Comparison of ENCODE assay signal across 29 cellular contexts in genomic region chr12:102748704-102749103, GRCh38.
"Had no signal": no experiment of that assay in that cellular context is flagged by ENCODE, and none has a peak within 500 bp of the region (broad histone marks: within the 10 kb centered on the region; RNA-seq: fewer than 3 reads in every experiment).

No MANE protein-coding gene starts in this region.

- H3K4me3 Mint-ChIP-seq: stimulated activated effector memory CD8-positive, alpha-beta T cell treated with anti-CD3 and anti-CD28 coated beads, Interleukin-12 subunit alpha, Interleukin-12 subunit beta, amount 100 ng/mL, for 72 hours; stimulated activated memory B cell treated with anti-CD40 and anti-IgM and Interleukin-4, amounts not matched to agents 10 μg/mL and 1 μg/mL and 100 μg/mL, for 72 hours; stimulated activated naive B cell treated with anti-CD40 and anti-IgM and Interleukin-4, amounts not matched to agents 10 μg/mL and 1 μg/mL and 100 μg/mL, for 72 hours; stimulated activated naive CD8-positive, alpha-beta T cell treated with anti-CD3 and anti-CD28 coated beads, Interleukin-15, amount 100 ng/mL, for 72 hours; stimulated activated naive CD8-positive, alpha-beta T cell treated with anti-CD3 and anti-CD28 coated beads, Interleukin-15, Interleukin-2, amounts not matched to agents 100 ng/mL and 50 ng/mL, for 24 hours; type B pancreatic cell had no signal

- ATAC-seq: stimulated activated effector memory CD8-positive, alpha-beta T cell treated with anti-CD3 and anti-CD28 coated beads, Interleukin-12 subunit alpha, Interleukin-12 subunit beta, amount 100 ng/mL, for 72 hours; stimulated activated memory B cell treated with anti-CD40 and anti-IgM and Interleukin-4, amounts not matched to agents 10 μg/mL and 1 μg/mL and 100 μg/mL, for 72 hours; stimulated activated naive B cell treated with anti-CD40 and anti-IgM and Interleukin-4, amounts not matched to agents 10 μg/mL and 1 μg/mL and 100 μg/mL, for 72 hours; stimulated activated naive CD8-positive, alpha-beta T cell treated with anti-CD3 and anti-CD28 coated beads, Interleukin-15, amount 100 ng/mL, for 72 hours; stimulated activated naive CD8-positive, alpha-beta T cell treated with anti-CD3 and anti-CD28 coated beads, Interleukin-15, Interleukin-2, amounts not matched to agents 100 U/mL and 50 U/mL, for 24 hours; upper lobe of right lung had no signal

- H3K4me3 ChIP-seq: stomach, suprapubic skin, testis, thoracic aorta, thyroid gland, tibial artery, tibial nerve, transverse colon, upper lobe of left lung, upper lobe of right lung, uterus, vagina had no signal

- DNase-seq: stimulated activated CD4-positive, alpha-beta T cell treated with anti-CD3 and anti-CD28 coated beads, Interleukin-2, amount 100 ng/mL, for 48 hours; stimulated activated CD4-positive, alpha-beta T cell treated with anti-CD3 and anti-CD28 coated beads, Interleukin-4, amount 100 ng/mL, for 1 hour; stimulated activated CD4-positive, alpha-beta T cell treated with anti-CD3 and anti-CD28 coated beads, Interleukin-4, amount 100 ng/mL, for 24 hours; stimulated activated CD4-positive, alpha-beta T cell treated with anti-CD3 and anti-CD28 coated beads, Interleukin-4, amount 100 ng/mL, for 4 hours; stimulated activated CD8-positive, alpha-beta memory T cell treated with anti-CD3 and anti-CD28 coated beads, Interleukin-4, amount 100 ng/mL, for 48 hours; stimulated activated naive B cell treated with anti-CD40 and anti-IgM and Interleukin-4, amounts not matched to agents 10 μg/mL and 1 μg/mL and 100 μg/mL, for 72 hours; stimulated activated naive CD4-positive, alpha-beta T cell; stimulated activated naive CD4-positive, alpha-beta T cell treated with Interleukin-2 at 50 U/mL for 16 hours; stimulated activated naive CD8-positive, alpha-beta T cell treated with anti-CD3 and anti-CD28 coated beads, Interleukin-15, amount 100 ng/mL, for 72 hours; stimulated activated naive CD8-positive, alpha-beta T cell treated with anti-CD3 and anti-CD28 coated beads, Interleukin-15, Interleukin-2, amounts not matched to agents 100 U/mL and 50 U/mL, for 24 hours; stomach; substantia nigra; testis; thyroid gland; tibial artery; transverse colon; trophoblast cell; upper lobe of left lung; upper lobe of right lung; uterus had no signal

- H3K27ac ChIP-seq: stomach, suprapubic skin, testis, thoracic aorta, thyroid gland, tibial artery, tibial nerve, transverse colon, upper lobe of left lung, upper lobe of right lung, uterus, vagina had no signal

- H3K4me1 ChIP-seq: stomach, suprapubic skin, testis, thyroid gland, tibial artery, tibial nerve, transverse colon, upper lobe of left lung, upper lobe of right lung, vagina had no signal

- FAIRE-seq: urothelium cell line had no signal

- H3K9me3 Mint-ChIP-seq: stimulated activated effector memory CD8-positive, alpha-beta T cell treated with anti-CD3 and anti-CD28 coated beads, Interleukin-12 subunit alpha, Interleukin-12 subunit beta, amount 100 ng/mL, for 72 hours had no signal

- H3K36me3 Mint-ChIP-seq: stimulated activated effector memory CD8-positive, alpha-beta T cell treated with anti-CD3 and anti-CD28 coated beads, Interleukin-12 subunit alpha, Interleukin-12 subunit beta, amount 100 ng/mL, for 72 hours; stimulated activated memory B cell treated with anti-CD40 and anti-IgM and Interleukin-4, amounts not matched to agents 10 μg/mL and 1 μg/mL and 100 μg/mL, for 72 hours; stimulated activated naive B cell treated with anti-CD40 and anti-IgM and Interleukin-4, amounts not matched to agents 10 μg/mL and 1 μg/mL and 100 μg/mL, for 72 hours; type B pancreatic cell had no signal

- H3K27ac Mint-ChIP-seq: stimulated activated effector memory CD8-positive, alpha-beta T cell treated with anti-CD3 and anti-CD28 coated beads, Interleukin-12 subunit alpha, Interleukin-12 subunit beta, amount 100 ng/mL, for 72 hours; stimulated activated memory B cell treated with anti-CD40 and anti-IgM and Interleukin-4, amounts not matched to agents 10 μg/mL and 1 μg/mL and 100 μg/mL, for 72 hours; stimulated activated naive B cell treated with anti-CD40 and anti-IgM and Interleukin-4, amounts not matched to agents 10 μg/mL and 1 μg/mL and 100 μg/mL, for 72 hours; stimulated activated naive CD8-positive, alpha-beta T cell treated with anti-CD3 and anti-CD28 coated beads, Interleukin-15, amount 100 ng/mL, for 72 hours; stimulated activated naive CD8-positive, alpha-beta T cell treated with anti-CD3 and anti-CD28 coated beads, Interleukin-15, Interleukin-2, amounts not matched to agents 100 ng/mL and 50 ng/mL, for 24 hours; type B pancreatic cell had no signal

- H3K36me3 ChIP-seq: stomach, suprapubic skin, thoracic aorta, thyroid gland, tibial artery, tibial nerve, transverse colon, upper lobe of left lung, upper lobe of right lung, uterus, vagina had no signal

- H3K27me3 Mint-ChIP-seq: stimulated activated memory B cell treated with anti-CD40 and anti-IgM and Interleukin-4, amounts not matched to agents 10 μg/mL and 1 μg/mL and 100 μg/mL, for 72 hours; stimulated activated naive CD8-positive, alpha-beta T cell treated with anti-CD3 and anti-CD28 coated beads, Interleukin-15, amount 100 ng/mL, for 72 hours; type B pancreatic cell had no signal

- H3K9me3 ChIP-seq: stomach, suprapubic skin, testis, thoracic aorta, thyroid gland, tibial artery, tibial nerve, transverse colon, upper lobe of left lung, upper lobe of right lung, uterus, vagina had no signal

- H3K27me3 ChIP-seq: stomach, suprapubic skin, testis, thyroid gland, tibial artery, tibial nerve, transverse colon, upper lobe of left lung, upper lobe of right lung, uterus, vagina had no signal

- H3K4me1 Mint-ChIP-seq: stimulated activated effector memory CD8-positive, alpha-beta T cell treated with anti-CD3 and anti-CD28 coated beads, Interleukin-12 subunit alpha, Interleukin-12 subunit beta, amount 100 ng/mL, for 72 hours; stimulated activated memory B cell treated with anti-CD40 and anti-IgM and Interleukin-4, amounts not matched to agents 10 μg/mL and 1 μg/mL and 100 μg/mL, for 72 hours; stimulated activated naive CD8-positive, alpha-beta T cell treated with anti-CD3 and anti-CD28 coated beads, Interleukin-15, amount 100 ng/mL, for 72 hours had no signal
